Comparison of ENCODE assay signal across 8 cellular contexts in the genomic region with DNA sequence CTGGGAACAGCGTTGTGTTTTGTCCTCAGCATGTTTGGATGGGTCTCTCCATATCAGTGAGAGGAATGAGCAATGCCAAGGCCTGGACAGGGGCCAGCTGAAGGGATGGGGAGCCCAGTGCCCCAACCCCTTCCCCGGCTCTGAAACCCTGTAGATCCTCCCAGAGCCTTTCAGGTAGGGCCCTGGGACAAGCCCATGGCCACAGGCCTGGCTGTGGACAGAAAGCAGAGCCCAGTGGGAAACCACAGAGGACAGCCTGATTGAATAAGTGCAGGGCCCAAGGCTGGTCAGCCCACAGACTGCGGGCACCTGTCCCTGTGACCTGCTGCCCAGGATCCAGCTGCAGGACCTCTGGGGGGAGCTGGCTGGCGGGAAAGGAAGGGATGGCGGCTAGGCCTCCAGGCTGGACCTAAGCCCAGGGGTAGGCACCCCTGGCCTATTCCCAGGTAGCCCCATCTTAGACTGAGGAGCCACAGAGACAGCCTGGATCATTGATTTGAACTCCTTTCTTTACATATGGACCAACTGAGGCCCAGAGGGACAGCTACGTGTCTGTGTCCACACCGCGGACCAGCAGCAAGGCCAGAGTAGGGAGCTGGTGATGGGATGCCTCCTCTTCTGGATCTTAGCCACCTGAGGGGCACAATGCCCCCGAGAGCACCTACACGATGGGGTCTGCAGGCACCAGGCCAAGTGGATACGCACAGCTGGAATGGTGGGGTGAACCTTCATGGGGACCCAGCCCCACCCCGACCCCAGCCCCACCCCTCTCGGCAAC. TPM values are rescaled to one million over a fixed set of nuclear protein-coding genes. Genes with fewer than 3 reads are reported as not detected.
DNase-seq lines count a peak whose midpoint lies in the region; ATAC-seq and TF ChIP-seq lines count a peak whose summit lies in the region.

No MANE protein-coding gene starts in this region.

- H3K9me3 Mint-ChIP-seq in glutamatergic neuron (ENCODE audit: unreplicated experiment), result peaks cover 23% of the 10 kb centered on the region

- H3K36me3 Mint-ChIP-seq in glutamatergic neuron (ENCODE audit: unreplicated experiment), result no peaks in the 10 kb centered on the region

- peaks cover 28% of the 10 kb centered on the region for H3K27me3 Mint-ChIP-seq in glutamatergic neuron (ENCODE audit: unreplicated experiment)

- H3K27ac ChIP-seq in WERI-Rb-1, result no peak overlapping the region

- ATAC-seq in HG03354 (IDR thresholded peaks at IDR 0.05; ENCODE audit: poor library complexity, severe bottlenecking, unreplicated experiment) (no peak), HG03457 (IDR thresholded peaks at IDR 0.05; ENCODE audit: unreplicated experiment) (no peak)

- DNase-seq in GM12865 (ENCODE audit: low read depth) (no peak), WERI-Rb-1 (peak; percentile 4), glutamatergic neuron (no peak), skeletal muscle cell (ENCODE audit: low read depth) (no peak), COLO829 (ENCODE audit: low spot score) (no peak), SK-N-DZ (ENCODE audit: low spot score) (no peak)

- no peak overlapping the region for H3K27ac Mint-ChIP-seq in glutamatergic neuron (ENCODE audit: unreplicated experiment)

- peak overlapping the region; percentile 11 for H3K4me3 Mint-ChIP-seq in glutamatergic neuron (ENCODE audit: unreplicated experiment)

- H3K4me3 ChIP-seq in GM12865 (ENCODE audit: low read depth, low read length) (peak overlapping the region; percentile 85), WERI-Rb-1 (ENCODE audit: low read depth, low read length) (peak overlapping the region; percentile 51; the same call in 1 of the 2 replicates), skeletal muscle cell (ENCODE audit: low read depth, low read length) (peak overlapping the region; percentile 81)

- no peak for TF ChIP-seq CTCF in GM12865 (IDR thresholded peaks at IDR 0.05; ENCODE audit: insufficient read depth, low read depth, low read length, missing control alignments)
- TF ChIP-seq CTCF in WERI-Rb-1 (IDR thresholded peaks at IDR 0.05; ENCODE audit: low read depth, low read length), result no peak
- TF ChIP-seq CTCF in glutamatergic neuron (IDR thresholded peaks at IDR 0.05; ENCODE audit: partially characterized antibody, unreplicated experiment), result no peak

- no peaks in the 10 kb centered on the region for H3K9me3 ChIP-seq in WERI-Rb-1 (ENCODE audit: severe bottlenecking)

- no peaks in the 10 kb centered on the region for H3K27me3 ChIP-seq in WERI-Rb-1 (ENCODE audit: insufficient read depth, low read depth, severe bottlenecking)

- no peaks in the 10 kb centered on the region; the same call in 1 of the 2 replicates for H3K36me3 ChIP-seq in WERI-Rb-1

- peaks cover 21% of the 10 kb centered on the region for H3K4me1 Mint-ChIP-seq in glutamatergic neuron (ENCODE audit: low read depth, unreplicated experiment)

RNA-seq across cellular contexts. Expression of a gene that starts 1.3 kb away (rescaled TPM):
- not detected for total RNA-seq in glutamatergic neuron (ENCODE audit: unreplicated experiment)
- 5.1 and 8.5 TPM in 2 replicates for polyA plus RNA-seq in SK-N-DZ (2014; cell fraction: cytosol; rRNA removed)
- polyA plus RNA-seq in SK-N-DZ (2014; cell fraction: nucleus; rRNA removed), result 6.4 and 7.8 TPM in 2 replicates

RNA-seq across cellular contexts. Expression of a gene that starts 7.4 kb away (rescaled TPM):
- total RNA-seq in glutamatergic neuron (ENCODE audit: unreplicated experiment), result not detected
- polyA plus RNA-seq in SK-N-DZ (2014; cell fraction: cytosol; rRNA removed), result 2.9 and 6.8 TPM in 2 replicates
- polyA plus RNA-seq in SK-N-DZ (2014; cell fraction: nucleus; rRNA removed), result 1.8 and 2.2 TPM in 2 replicates

RNA-seq across cellular contexts. Expression of a gene that starts 48.8 kb away (rescaled TPM):
- 23.4 TPM for total RNA-seq in glutamatergic neuron (ENCODE audit: unreplicated experiment)
- polyA plus RNA-seq in SK-N-DZ (2014; cell fraction: cytosol; rRNA removed), result 158 and 208 TPM in 2 replicates
- 212 and 219 TPM in 2 replicates for polyA plus RNA-seq in SK-N-DZ (2014; cell fraction: nucleus; rRNA removed)
